In the genomic region with DNA sequence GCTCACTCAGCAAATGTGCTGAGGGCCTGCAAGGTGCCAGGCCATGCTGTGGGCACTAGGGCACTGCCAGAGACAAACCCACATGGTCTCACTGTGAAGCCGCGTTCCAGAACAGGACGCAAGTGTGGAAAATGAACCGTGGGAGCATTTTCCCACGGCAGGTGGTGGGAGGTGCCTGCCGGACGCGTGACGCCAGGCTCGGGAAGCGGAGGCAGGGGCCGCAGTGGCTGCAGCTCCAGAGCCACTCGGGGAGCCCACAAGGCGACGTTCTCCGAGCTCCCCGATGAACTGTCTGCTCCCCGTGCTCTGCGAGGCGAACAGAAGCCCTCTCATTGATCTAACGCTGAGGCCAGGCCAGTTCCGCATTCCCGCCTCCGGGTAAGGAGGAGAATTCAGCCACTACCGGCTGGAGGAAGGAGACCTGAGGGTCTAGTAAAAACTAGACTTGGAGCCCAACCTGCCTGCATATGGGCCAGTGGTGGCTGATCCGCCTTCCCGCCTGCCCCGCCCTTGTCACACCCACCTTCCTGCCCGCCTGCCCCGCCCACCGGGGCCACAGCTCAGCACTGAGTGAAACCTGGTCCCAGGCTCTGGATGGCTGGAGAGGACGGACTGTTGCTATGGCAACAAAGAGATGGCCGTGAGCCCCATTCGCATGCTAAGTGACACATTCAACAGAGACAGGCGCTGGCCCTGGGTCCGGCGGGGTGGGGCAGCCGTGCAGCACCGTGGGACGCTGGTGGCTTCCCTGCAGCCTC, we compare ENCODE assay signal across 10 cellular contexts.
DNase-seq lines count a peak whose midpoint lies in the region; ATAC-seq and TF ChIP-seq lines count a peak whose summit lies in the region.
"Had no signal": no experiment of that assay in that cellular context is flagged by ENCODE, and none has a peak within 500 bp of the region (broad histone marks: within the 10 kb centered on the region; RNA-seq: fewer than 3 reads in every experiment).

No MANE protein-coding gene starts in this region.

- H2AFZ ChIP-seq in parathyroid adenoma: peak overlapping the region; percentile 40

- H3K27me3 ChIP-seq in parathyroid adenoma (ENCODE audit: control insufficient read depth, insufficient read depth, low read length): no peaks in the 10 kb centered on the region

- H3K27ac ChIP-seq in angular gyrus (ENCODE audit: low read depth, low read length) (peak overlapping the region; percentile 61), parathyroid adenoma (no peak overlapping the region)

- no peak for TF ChIP-seq CTCF in parathyroid adenoma (IDR thresholded peaks at IDR 0.05)

- H3K4me3 ChIP-seq in parathyroid adenoma (ENCODE audit: low read depth, low read length): no peak overlapping the region

- H3K9me3 ChIP-seq in parathyroid adenoma (ENCODE audit: control insufficient read depth, low read length): no peaks in the 10 kb centered on the region

- peak; percentile 17 for DNase-seq in DMS53 (lab: John Stamatoyannopoulos, UW)
- DNase-seq in DMS53 treated with DMSO at 0.1 percent for 48 hours (lab: John Stamatoyannopoulos, UW; ENCODE audit: unreplicated experiment): no peak
- peak; percentile 46 for DNase-seq in NCI-H2196 (lab: John Stamatoyannopoulos, UW; ENCODE audit: unreplicated experiment)
- no peak for DNase-seq in NCI-H2171 (lab: John Stamatoyannopoulos, UW)
- DNase-seq: 8988T, NCI-H1436 had no signal

- H3K4me1 ChIP-seq in parathyroid adenoma: no peaks in the 10 kb centered on the region

- H3K36me3 ChIP-seq in parathyroid adenoma (ENCODE audit: control insufficient read depth, insufficient read depth, low read length): no peaks in the 10 kb centered on the region

- H3K79me2 ChIP-seq in parathyroid adenoma: no peaks in the 10 kb centered on the region

- H3K4me2 ChIP-seq in parathyroid adenoma (ENCODE audit: low read length): peak overlapping the region; percentile 42

- no peak overlapping the region for H3K9ac ChIP-seq in parathyroid adenoma

- ATAC-seq in HG03520 (IDR thresholded peaks at IDR 0.05; ENCODE audit: unreplicated experiment): no peak
- no peak for ATAC-seq in HG03439 (IDR thresholded peaks at IDR 0.05; ENCODE audit: unreplicated experiment)

Comparison
In these comparisons a context has a peak if more than half of its experiments do, and no peak if none do; other contexts are left out.
1. DNase-seq: peak in DMS53 (single experiment) and NCI-H2196 (single experiment); none in DMS53 treated with DMSO at 0.1 percent for 48 hours (single experiment) and NCI-H2171 (single experiment).